1 cellular context compared by ENCODE assay signal in genomic region chrX:65534450-65535292, GRCh38.
TF ChIP-seq lines count a peak whose summit lies in the region.

TSS of gene LAS1L (minus strand) at chrX:65534787. CDS start at chrX:65534715, 72 bp downstream.

TF ChIP-seq in GM12878, 131 proteins besides CTCF, POLR2A, EP300 and RAD21 (continued from another document and continues in another):
- TF ChIP-seq BCL11A (IDR thresholded peaks at IDR 0.05; ENCODE audit: low read depth, low read length) (no peak), ATF7 (IDR thresholded peaks at IDR 0.05; ENCODE audit: low read depth) (peak; percentile 83), ATF3 (IDR thresholded peaks at IDR 0.05; ENCODE audit: borderline replicate concordance, extremely low read depth, low read depth, low read length) (no peak), RB1 (IDR thresholded peaks at IDR 0.05; ENCODE audit: borderline replicate concordance) (0 out of 2 replicates have a peak, but pooled peaks have one; percentile 43), ZNF207 (IDR thresholded peaks at IDR 0.05; ENCODE audit: borderline replicate concordance) (peak; percentile 52; the same call in 1 of the 2 replicates), RELB (IDR thresholded peaks at IDR 0.05; ENCODE audit: low read depth) (peak; percentile 90), PAX5 (IDR thresholded peaks at IDR 0.05; ENCODE audit: borderline replicate concordance, low read depth, low read length) (no peak), ZBED1 (IDR thresholded peaks at IDR 0.05; ENCODE audit: borderline replicate concordance) (no peak), SIX5 (IDR thresholded peaks at IDR 0.05; ENCODE audit: low read depth, low read length, severe bottlenecking) (peak; percentile 69), MTA3 (IDR thresholded peaks at IDR 0.05; ENCODE audit: borderline replicate concordance, low read length) (no peak), TCF12 (IDR thresholded peaks at IDR 0.05; ENCODE audit: low read depth, low read length) (no peak), JUNB (IDR thresholded peaks at IDR 0.05) (peak; percentile 46), ZNF622 (IDR thresholded peaks at IDR 0.05) (no peak), IKZF2 (IDR thresholded peaks at IDR 0.05) (0 out of 4 replicates have a peak, but pooled peaks of 1 of the 2 experiments have one; percentile 23), CREM (IDR thresholded peaks at IDR 0.05; ENCODE audit: low read depth) (peak; percentile 83), SUPT20H (IDR thresholded peaks at IDR 0.05; ENCODE audit: borderline replicate concordance, control insufficient read depth, low read depth, low read length) (no peak), IKZF1 (conservative IDR thresholded peaks at IDR 0.05) (peak; percentile 80), CUX1 (IDR thresholded peaks at IDR 0.05; ENCODE audit: insufficient replicate concordance, low read depth, low read length) (no peak), SREBF2 (IDR thresholded peaks at IDR 0.05; ENCODE audit: low read length) (0 out of 2 replicates have a peak, but pooled peaks have one; percentile 37), PAX8 (IDR thresholded peaks at IDR 0.05) (no peak), PML (IDR thresholded peaks at IDR 0.05; ENCODE audit: low read length) (peak; percentile 81; the same call in 1 of the 2 replicates), STAT1 (conservative IDR thresholded peaks at IDR 0.05) (peak; percentile 68; the same call in 1 of the 2 replicates), MEF2B (IDR thresholded peaks at IDR 0.05; ENCODE audit: partially characterized antibody, poor library complexity, severe bottlenecking) (no peak), POLR2AphosphoS2 (IDR thresholded peaks at IDR 0.05; ENCODE audit: low read depth, low read length) (no peak), CBFB (IDR thresholded peaks at IDR 0.05; ENCODE audit: low read depth) (peak; percentile 12; the same call in 1 of the 2 replicates), TBL1XR1 (IDR thresholded peaks at IDR 0.05; ENCODE audit: low read depth, low read length) (peak; percentile 88), GATAD2B (conservative IDR thresholded peaks at IDR 0.05; ENCODE audit: low read depth) (no peak), REST (IDR thresholded peaks at IDR 0.05; ENCODE audit: low read depth, low read length) (no peak), RELA (IDR thresholded peaks at IDR 0.05; ENCODE audit: borderline replicate concordance, partially characterized antibody) (peak; percentile 48), TCF7 (IDR thresholded peaks at IDR 0.05; ENCODE audit: borderline replicate concordance) (no peak), HSF1 (IDR thresholded peaks at IDR 0.05; ENCODE audit: low read depth, low read length) (no peak), ZBTB4 (CRISPR knock-in tag; IDR thresholded peaks at IDR 0.05) (no peak), HDAC6 (IDR thresholded peaks at IDR 0.05; ENCODE audit: unreplicated experiment) (no peak), ZNF274 (IDR thresholded peaks at IDR 0.05; ENCODE audit: insufficient read depth, insufficient read length) (no peak), SRF (IDR thresholded peaks at IDR 0.05; ENCODE audit: low read depth in 2 of 2, low read length in 2 of 2) (peak in 1 of 2 experiments; percentile 88; a peak in 2 of 4 replicates), EGR1 (IDR thresholded peaks at IDR 0.05; ENCODE audit: borderline replicate concordance in 1 of 2, low read depth in 2 of 2, low read length in 2 of 2) (peak; percentile 15 to 48; a peak in 2 of 3 replicates), BRCA1 (IDR thresholded peaks at IDR 0.05; ENCODE audit: low read depth, low read length) (no peak)
- TF ChIP-seq, protein P1, sequence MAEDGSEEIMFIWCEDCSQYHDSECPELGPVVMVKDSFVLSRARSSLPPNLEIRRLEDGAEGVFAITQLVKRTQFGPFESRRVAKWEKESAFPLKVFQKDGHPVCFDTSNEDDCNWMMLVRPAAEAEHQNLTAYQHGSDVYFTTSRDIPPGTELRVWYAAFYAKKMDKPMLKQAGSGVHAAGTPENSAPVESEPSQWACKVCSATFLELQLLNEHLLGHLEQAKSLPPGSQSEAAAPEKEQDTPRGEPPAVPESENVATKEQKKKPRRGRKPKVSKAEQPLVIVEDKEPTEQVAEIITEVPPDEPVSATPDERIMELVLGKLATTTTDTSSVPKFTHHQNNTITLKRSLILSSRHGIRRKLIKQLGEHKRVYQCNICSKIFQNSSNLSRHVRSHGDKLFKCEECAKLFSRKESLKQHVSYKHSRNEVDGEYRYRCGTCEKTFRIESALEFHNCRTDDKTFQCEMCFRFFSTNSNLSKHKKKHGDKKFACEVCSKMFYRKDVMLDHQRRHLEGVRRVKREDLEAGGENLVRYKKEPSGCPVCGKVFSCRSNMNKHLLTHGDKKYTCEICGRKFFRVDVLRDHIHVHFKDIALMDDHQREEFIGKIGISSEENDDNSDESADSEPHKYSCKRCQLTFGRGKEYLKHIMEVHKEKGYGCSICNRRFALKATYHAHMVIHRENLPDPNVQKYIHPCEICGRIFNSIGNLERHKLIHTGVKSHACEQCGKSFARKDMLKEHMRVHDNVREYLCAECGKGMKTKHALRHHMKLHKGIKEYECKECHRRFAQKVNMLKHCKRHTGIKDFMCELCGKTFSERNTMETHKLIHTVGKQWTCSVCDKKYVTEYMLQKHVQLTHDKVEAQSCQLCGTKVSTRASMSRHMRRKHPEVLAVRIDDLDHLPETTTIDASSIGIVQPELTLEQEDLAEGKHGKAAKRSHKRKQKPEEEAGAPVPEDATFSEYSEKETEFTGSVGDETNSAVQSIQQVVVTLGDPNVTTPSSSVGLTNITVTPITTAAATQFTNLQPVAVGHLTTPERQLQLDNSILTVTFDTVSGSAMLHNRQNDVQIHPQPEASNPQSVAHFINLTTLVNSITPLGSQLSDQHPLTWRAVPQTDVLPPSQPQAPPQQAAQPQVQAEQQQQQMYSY (CRISPR knock-in tag; IDR thresholded peaks at IDR 0.05), result no peak
- TF ChIP-seq, protein P2, sequence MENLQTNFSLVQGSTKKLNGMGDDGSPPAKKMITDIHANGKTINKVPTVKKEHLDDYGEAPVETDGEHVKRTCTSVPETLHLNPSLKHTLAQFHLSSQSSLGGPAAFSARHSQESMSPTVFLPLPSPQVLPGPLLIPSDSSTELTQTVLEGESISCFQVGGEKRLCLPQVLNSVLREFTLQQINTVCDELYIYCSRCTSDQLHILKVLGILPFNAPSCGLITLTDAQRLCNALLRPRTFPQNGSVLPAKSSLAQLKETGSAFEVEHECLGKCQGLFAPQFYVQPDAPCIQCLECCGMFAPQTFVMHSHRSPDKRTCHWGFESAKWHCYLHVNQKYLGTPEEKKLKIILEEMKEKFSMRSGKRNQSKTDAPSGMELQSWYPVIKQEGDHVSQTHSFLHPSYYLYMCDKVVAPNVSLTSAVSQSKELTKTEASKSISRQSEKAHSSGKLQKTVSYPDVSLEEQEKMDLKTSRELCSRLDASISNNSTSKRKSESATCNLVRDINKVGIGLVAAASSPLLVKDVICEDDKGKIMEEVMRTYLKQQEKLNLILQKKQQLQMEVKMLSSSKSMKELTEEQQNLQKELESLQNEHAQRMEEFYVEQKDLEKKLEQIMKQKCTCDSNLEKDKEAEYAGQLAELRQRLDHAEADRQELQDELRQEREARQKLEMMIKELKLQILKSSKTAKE (IDR thresholded peaks at IDR 0.05; ENCODE audit: low read depth, poor library complexity, severe bottlenecking), result no peak
